ENCODE assay signal across 1 cellular context in the genomic region with DNA sequence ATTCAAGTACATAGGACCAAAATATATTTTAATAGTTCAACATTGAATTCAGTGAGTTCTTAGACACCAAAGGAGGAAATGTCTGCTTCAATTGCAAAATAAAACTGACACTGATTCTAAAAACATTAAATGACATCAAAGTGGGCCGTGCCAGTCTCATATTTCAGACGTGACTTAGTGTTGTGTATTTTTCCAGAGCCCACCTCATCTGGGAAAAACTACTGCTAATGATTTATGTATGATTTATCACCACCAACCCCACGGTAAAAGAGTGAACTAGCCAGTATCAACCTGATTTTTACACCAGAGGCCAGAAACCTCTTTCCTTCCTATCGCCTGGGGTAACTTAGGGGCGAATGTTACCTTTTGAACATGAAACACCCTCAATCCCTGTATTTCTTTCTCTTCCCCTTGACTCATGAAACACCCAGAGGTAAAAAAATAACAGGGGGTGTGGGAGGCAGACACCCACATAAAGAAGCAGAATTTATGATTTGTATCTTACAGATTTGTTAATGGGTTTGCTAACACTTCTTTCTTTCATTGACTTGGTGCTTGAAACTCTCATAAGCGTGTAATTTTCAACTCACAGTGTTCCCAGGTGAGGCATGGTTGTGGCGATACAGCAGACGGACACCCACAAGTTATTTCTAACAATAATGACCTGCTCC.
A peak's percentile ranks its signal among the peaks of the same experiment; 100 is the strongest.
TF ChIP-seq lines count a peak whose summit lies in the region.

No MANE protein-coding gene starts in this region.

TF ChIP-seq in HEK293, 187 proteins besides CTCF, POLR2A, EP300 and RAD21 (continued from another document):
- TF ChIP-seq, protein P1, sequence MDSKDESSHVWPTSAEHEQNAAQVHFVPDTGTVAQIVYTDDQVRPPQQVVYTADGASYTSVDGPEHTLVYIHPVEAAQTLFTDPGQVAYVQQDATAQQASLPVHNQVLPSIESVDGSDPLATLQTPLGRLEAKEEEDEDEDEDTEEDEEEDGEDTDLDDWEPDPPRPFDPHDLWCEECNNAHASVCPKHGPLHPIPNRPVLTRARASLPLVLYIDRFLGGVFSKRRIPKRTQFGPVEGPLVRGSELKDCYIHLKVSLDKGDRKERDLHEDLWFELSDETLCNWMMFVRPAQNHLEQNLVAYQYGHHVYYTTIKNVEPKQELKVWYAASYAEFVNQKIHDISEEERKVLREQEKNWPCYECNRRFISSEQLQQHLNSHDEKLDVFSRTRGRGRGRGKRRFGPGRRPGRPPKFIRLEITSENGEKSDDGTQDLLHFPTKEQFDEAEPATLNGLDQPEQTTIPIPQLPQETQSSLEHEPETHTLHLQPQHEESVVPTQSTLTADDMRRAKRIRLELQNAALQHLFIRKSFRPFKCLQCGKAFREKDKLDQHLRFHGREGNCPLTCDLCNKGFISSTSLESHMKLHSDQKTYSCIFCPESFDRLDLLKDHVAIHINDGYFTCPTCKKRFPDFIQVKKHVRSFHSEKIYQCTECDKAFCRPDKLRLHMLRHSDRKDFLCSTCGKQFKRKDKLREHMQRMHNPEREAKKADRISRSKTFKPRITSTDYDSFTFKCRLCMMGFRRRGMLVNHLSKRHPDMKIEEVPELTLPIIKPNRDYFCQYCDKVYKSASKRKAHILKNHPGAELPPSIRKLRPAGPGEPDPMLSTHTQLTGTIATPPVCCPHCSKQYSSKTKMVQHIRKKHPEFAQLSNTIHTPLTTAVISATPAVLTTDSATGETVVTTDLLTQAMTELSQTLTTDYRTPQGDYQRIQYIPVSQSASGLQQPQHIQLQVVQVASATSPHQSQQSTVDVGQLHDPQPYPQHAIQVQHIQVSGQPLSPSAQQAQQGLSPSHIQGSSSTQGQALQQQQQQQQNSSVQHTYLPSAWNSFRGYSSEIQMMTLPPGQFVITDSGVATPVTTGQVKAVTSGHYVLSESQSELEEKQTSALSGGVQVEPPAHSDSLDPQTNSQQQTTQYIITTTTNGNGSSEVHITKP (tag by site-specific recombination; IDR thresholded peaks at IDR 0.05), result peak; percentile 62
- TF ChIP-seq, protein P2, sequence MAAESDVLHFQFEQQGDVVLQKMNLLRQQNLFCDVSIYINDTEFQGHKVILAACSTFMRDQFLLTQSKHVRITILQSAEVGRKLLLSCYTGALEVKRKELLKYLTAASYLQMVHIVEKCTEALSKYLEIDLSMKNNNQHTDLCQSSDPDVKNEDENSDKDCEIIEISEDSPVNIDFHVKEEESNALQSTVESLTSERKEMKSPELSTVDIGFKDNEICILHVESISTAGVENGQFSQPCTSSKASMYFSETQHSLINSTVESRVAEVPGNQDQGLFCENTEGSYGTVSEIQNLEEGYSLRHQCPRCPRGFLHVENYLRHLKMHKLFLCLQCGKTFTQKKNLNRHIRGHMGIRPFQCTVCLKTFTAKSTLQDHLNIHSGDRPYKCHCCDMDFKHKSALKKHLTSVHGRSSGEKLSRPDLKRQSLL (tag by site-specific recombination; IDR thresholded peaks at IDR 0.05), result 0 out of 2 replicates have a peak, but pooled peaks have one; percentile 7
- peak; percentile 50; the same call in 1 of the 2 replicates for TF ChIP-seq IKZF3 (tag by site-specific recombination; IDR thresholded peaks at IDR 0.05)
- 0 out of 2 replicates have a peak, but pooled peaks have one; percentile 20 for TF ChIP-seq ZNF629 (tag by site-specific recombination; IDR thresholded peaks at IDR 0.05)
- TF ChIP-seq ZFHX2 (tag by site-specific recombination; conservative IDR thresholded peaks at IDR 0.05), result peak; percentile 75
- TF ChIP-seq ZSCAN16 (tag by site-specific recombination; IDR thresholded peaks at IDR 0.05), result no peak
- TF ChIP-seq ZNF366 (tag by site-specific recombination; conservative IDR thresholded peaks at IDR 0.05), result 0 out of 2 replicates have a peak, but pooled peaks have one; percentile 11
- no peak for TF ChIP-seq ZBTB1 (tag by site-specific recombination; IDR thresholded peaks at IDR 0.05)
- peak; percentile 19; the same call in 1 of the 2 replicates for TF ChIP-seq KLF10 (tag by site-specific recombination; IDR thresholded peaks at IDR 0.05)
- TF ChIP-seq ZNF19 (tag by site-specific recombination; IDR thresholded peaks at IDR 0.05; ENCODE audit: low read depth), result no peak
- TF ChIP-seq, protein P3, sequence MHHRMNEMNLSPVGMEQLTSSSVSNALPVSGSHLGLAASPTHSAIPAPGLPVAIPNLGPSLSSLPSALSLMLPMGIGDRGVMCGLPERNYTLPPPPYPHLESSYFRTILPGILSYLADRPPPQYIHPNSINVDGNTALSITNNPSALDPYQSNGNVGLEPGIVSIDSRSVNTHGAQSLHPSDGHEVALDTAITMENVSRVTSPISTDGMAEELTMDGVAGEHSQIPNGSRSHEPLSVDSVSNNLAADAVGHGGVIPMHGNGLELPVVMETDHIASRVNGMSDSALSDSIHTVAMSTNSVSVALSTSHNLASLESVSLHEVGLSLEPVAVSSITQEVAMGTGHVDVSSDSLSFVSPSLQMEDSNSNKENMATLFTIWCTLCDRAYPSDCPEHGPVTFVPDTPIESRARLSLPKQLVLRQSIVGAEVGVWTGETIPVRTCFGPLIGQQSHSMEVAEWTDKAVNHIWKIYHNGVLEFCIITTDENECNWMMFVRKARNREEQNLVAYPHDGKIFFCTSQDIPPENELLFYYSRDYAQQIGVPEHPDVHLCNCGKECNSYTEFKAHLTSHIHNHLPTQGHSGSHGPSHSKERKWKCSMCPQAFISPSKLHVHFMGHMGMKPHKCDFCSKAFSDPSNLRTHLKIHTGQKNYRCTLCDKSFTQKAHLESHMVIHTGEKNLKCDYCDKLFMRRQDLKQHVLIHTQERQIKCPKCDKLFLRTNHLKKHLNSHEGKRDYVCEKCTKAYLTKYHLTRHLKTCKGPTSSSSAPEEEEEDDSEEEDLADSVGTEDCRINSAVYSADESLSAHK (tag by site-specific recombination; IDR thresholded peaks at IDR 0.05), result peak; percentile 65; the same call in 1 of the 2 replicates
